ENCODE assay signal across 1 cellular context in the genomic region with DNA sequence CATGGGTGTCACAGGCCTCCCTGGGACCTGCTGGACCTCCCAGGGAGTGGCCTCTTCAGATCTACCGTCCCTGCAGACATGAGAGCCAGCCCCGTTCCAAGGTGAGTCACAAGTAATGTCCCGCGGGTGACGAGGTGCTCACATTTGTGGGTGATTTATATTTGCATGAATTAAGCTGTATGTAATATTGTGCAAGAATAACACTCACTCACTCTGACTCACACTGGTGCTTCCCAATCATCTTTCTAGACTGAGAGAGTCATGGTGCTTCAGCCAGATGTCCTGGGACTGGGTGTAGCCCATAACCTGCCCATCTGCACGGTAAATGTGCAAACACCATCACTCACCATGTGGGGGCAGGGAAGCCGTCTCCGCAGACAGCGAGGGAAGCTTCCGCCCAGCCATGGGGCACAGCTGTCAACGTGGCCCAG.
TF ChIP-seq lines count a peak whose summit lies in the region.

No MANE protein-coding gene starts in this region.

TF ChIP-seq in SK-N-SH, 30 proteins besides CTCF, POLR2A, EP300 and RAD21 (continued from another document):
- TF ChIP-seq, protein P1, sequence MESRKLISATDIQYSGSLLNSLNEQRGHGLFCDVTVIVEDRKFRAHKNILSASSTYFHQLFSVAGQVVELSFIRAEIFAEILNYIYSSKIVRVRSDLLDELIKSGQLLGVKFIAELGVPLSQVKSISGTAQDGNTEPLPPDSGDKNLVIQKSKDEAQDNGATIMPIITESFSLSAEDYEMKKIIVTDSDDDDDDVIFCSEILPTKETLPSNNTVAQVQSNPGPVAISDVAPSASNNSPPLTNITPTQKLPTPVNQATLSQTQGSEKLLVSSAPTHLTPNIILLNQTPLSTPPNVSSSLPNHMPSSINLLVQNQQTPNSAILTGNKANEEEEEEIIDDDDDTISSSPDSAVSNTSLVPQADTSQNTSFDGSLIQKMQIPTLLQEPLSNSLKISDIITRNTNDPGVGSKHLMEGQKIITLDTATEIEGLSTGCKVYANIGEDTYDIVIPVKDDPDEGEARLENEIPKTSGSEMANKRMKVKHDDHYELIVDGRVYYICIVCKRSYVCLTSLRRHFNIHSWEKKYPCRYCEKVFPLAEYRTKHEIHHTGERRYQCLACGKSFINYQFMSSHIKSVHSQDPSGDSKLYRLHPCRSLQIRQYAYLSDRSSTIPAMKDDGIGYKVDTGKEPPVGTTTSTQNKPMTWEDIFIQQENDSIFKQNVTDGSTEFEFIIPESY (IDR thresholded peaks at IDR 0.05; ENCODE audit: borderline replicate concordance, low read depth) = no peak
- no peak for TF ChIP-seq IRF3 (IDR thresholded peaks at IDR 0.05; ENCODE audit: low read depth, low read length)
- no peak for TF ChIP-seq SIN3A (IDR thresholded peaks at IDR 0.05; ENCODE audit: borderline replicate concordance, low read depth, low read length)
